Comparison of ENCODE assay signal across 9 cellular contexts in genomic region chr9:72203205-72203803, GRCh38. TPM values are rescaled to one million over a fixed set of nuclear protein-coding genes. Genes with fewer than 3 reads are reported as not detected.
DNase-seq lines count a peak whose midpoint lies in the region; ATAC-seq, FAIRE-seq and TF ChIP-seq lines count a peak whose summit lies in the region.
"Had no signal": no experiment of that assay in that cellular context is flagged by ENCODE, and none has a peak within 500 bp of the region (broad histone marks: within the 10 kb centered on the region; RNA-seq: fewer than 3 reads in every experiment).

No MANE protein-coding gene starts in this region.

- BruUV-seq in endothelial cell of umbilical vein (replicated peaks; lab: Mats Ljungman, UMichigan), result no TSS peak

- dilution Hi-C loops in endothelial cell of umbilical vein (cut with MboI; ENCODE audit: extremely low pct_ligation_motif_present, low sequenced_read_pairs), result no loop called here

- TF ChIP-seq CTCF in endothelial cell of umbilical vein (IDR thresholded peaks at IDR 0.05; ENCODE audit: extremely low read depth in 1 of 2, insufficient read depth in 1 of 2, low read depth in 1 of 2, low read length in 2 of 2) (peak; percentile 29 to 55), retinal pigment epithelial cell (conservative IDR thresholded peaks at IDR 0.05; ENCODE audit: low read depth, low read length) (peak; percentile 74)

- TF ChIP-seq POLR2A in endothelial cell of umbilical vein (IDR thresholded peaks at IDR 0.05; ENCODE audit: low read depth, low read length), result no peak

- DNase-seq in COR-L47 (lab: John Stamatoyannopoulos, UW) (peak; percentile 18), NCI-H82 treated with DMSO at 0.1 percent for 48 hours (lab: John Stamatoyannopoulos, UW; ENCODE audit: unreplicated experiment) (peak; percentile 10), endothelial cell of umbilical vein (ENCODE audit: low read depth, low spot score) (peak; percentile 24), retinal pigment epithelial cell (ENCODE audit: low read depth) (no peak), NCI-H2107 (lab: John Stamatoyannopoulos, UW) (no peak), kidney glomerular epithelial cell (lab: John Stamatoyannopoulos, UW) (no peak)

- intact Hi-C loops in endothelial cell of umbilical vein (cut with micrococcal nuclease), result loop anchor here (1.0 kb wide), 2 partner anchors 69 to 619 kb away; no protein-coding TSS in a partner anchor

- H3K79me2 ChIP-seq in endothelial cell of umbilical vein (ENCODE audit: control insufficient read depth, insufficient read depth, low read length), result no peaks in the 10 kb centered on the region

- H3K36me3 ChIP-seq in endothelial cell of umbilical vein (ENCODE audit: control insufficient read depth in 2 of 2, extremely low read depth in 1 of 2, insufficient read depth in 2 of 2, low read length in 2 of 2), result no peaks in the 10 kb centered on the region

- H2AFZ ChIP-seq in endothelial cell of umbilical vein (ENCODE audit: low read depth, low read length), result no peak overlapping the region

- no peak overlapping the region for H3K9ac ChIP-seq in endothelial cell of umbilical vein (replicated peaks; ENCODE audit: extremely low read depth, insufficient read depth, low read length)

- ATAC-seq in GM18868 (IDR thresholded peaks at IDR 0.05; ENCODE audit: unreplicated experiment) (peak; percentile 78), HG03045 (IDR thresholded peaks at IDR 0.05; ENCODE audit: unreplicated experiment) (peak; percentile 62)

- H4K20me1 ChIP-seq in endothelial cell of umbilical vein (replicated peaks; ENCODE audit: control insufficient read depth, extremely low read depth, insufficient read depth, low read length), result no peaks in the 10 kb centered on the region

- POLR2A ChIA-PET in endothelial cell of umbilical vein (lab: Charles Lee), result no interaction called here

- H3K9me1 ChIP-seq in endothelial cell of umbilical vein (replicated peaks; ENCODE audit: control insufficient read depth, extremely low read depth, insufficient read depth, low read length), result no peaks in the 10 kb centered on the region

- CTCF ChIA-PET in endothelial cell of umbilical vein (lab: Charles Lee), result interaction anchor here (0.6 to 2.8 kb wide), 7 partner anchors 15 to 619 kb away, joined by 3 to 11 read pairs (median 4); no protein-coding TSS in a partner anchor

- no peaks in the 10 kb centered on the region for H3K4me1 ChIP-seq in endothelial cell of umbilical vein (ENCODE audit: control insufficient read depth, extremely low read depth, insufficient read depth, low read length)

- H3K4me3 ChIP-seq in endothelial cell of umbilical vein (replicated peaks in 1 of 3; ENCODE audit: insufficient read depth in 1 of 3, low read depth in 1 of 3, low read length in 3 of 3) (no peak overlapping the region), retinal pigment epithelial cell (ENCODE audit: low read length) (no peak overlapping the region)

- no peak overlapping the region for H3K27ac ChIP-seq in endothelial cell of umbilical vein (ENCODE audit: insufficient read depth, low read depth, low read length)

- no peak overlapping the region for H3K4me2 ChIP-seq in endothelial cell of umbilical vein (ENCODE audit: insufficient read depth, low read length)

- FAIRE-seq in endothelial cell of umbilical vein (lab: Jason Lieb, UNC), result peak; percentile 63

- no peaks in the 10 kb centered on the region for H3K9me3 ChIP-seq in endothelial cell of umbilical vein (replicated peaks; ENCODE audit: control insufficient read depth, insufficient read depth, low read length)

- H3K27me3 ChIP-seq in endothelial cell of umbilical vein (ENCODE audit: control insufficient read depth in 2 of 2, insufficient read depth in 2 of 2, low read length in 2 of 2), result peaks cover 0 to 3% of the 10 kb centered on the region in 2 experiments

TF ChIP-seq in endothelial cell of umbilical vein, 7 proteins besides CTCF, POLR2A, EP300 and RAD21:
- no peak for TF ChIP-seq GATA2 (IDR thresholded peaks at IDR 0.05; ENCODE audit: insufficient read depth, insufficient read length, low read depth, low read length)
- TF ChIP-seq POLR2AphosphoS5 (IDR thresholded peaks at IDR 0.05; ENCODE audit: insufficient read depth, low read depth, low read length), result no peak
- TF ChIP-seq FOS (IDR thresholded peaks at IDR 0.05; ENCODE audit: borderline replicate concordance, insufficient read depth, low read length), result no peak
- TF ChIP-seq JUN (IDR thresholded peaks at IDR 0.05; ENCODE audit: borderline replicate concordance, insufficient read depth, insufficient read length, low read depth), result no peak
- TF ChIP-seq MAX (IDR thresholded peaks at IDR 0.05; ENCODE audit: insufficient read depth, insufficient read length), result no peak
- TF ChIP-seq MYC (IDR thresholded peaks at IDR 0.05; ENCODE audit: low read depth, low read length), result no peak

RNA-seq across cellular contexts. Expression of gene GDA, which starts 54.1 kb away (rescaled TPM):
- total RNA-seq in endothelial cell of umbilical vein, result not detected in 2 replicates
- polyA plus RNA-seq in endothelial cell of umbilical vein, result not detected in 2 replicates
- not detected in 2 replicates for polyA plus RNA-seq in endothelial cell of umbilical vein (2011; cell fraction: cytosol; rRNA removed)
- polyA plus RNA-seq in endothelial cell of umbilical vein (2011; cell fraction: nucleus; rRNA removed), result not detected in 2 replicates
- not detected in 2 replicates for polyA plus RNA-seq in endothelial cell of umbilical vein (2012)
- 0.21 TPM in 1 of 2 replicates, not detected in the other for polyA minus RNA-seq in endothelial cell of umbilical vein
- polyA minus RNA-seq in endothelial cell of umbilical vein (2011; cell fraction: cytosol; rRNA and poly(A)+ RNA removed), result 90.8 TPM
- 0.14 and 0.53 TPM in 2 replicates for polyA minus RNA-seq in endothelial cell of umbilical vein (2011; cell fraction: nucleus; rRNA and poly(A)+ RNA removed)
- total RNA-seq: activated CD8-positive, alpha-beta memory T cell treated with anti-CD3 and anti-CD28 coated beads for 36 hours had no signal

Comparison
In these comparisons a context has a peak if more than half of its experiments do, and no peak if none do; other contexts are left out.
1. DNase-seq: peak in COR-L47 (single experiment), NCI-H82 treated with DMSO at 0.1 percent for 48 hours (single experiment) and endothelial cell of umbilical vein (single experiment); none in retinal pigment epithelial cell (single experiment), NCI-H2107 (single experiment) and kidney glomerular epithelial cell (single experiment).